In the genomic region with DNA sequence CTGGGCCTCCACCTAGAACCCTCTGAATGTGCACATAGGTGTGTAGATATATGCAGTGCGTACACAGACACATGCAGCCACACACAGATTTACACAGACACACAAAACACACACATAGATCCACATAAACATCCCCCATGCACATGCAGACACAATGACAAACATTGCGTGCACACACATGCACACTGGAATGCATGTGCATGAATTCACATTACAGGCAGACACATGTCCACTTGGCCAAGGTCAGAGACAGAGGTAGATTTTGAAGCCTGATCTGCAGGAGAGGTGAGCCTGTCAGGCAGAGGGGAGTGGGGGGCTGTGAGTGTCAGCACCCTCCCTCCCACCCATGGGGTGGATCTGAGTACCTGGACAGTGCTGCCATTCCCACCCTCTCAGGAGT, we compare ENCODE assay signal across 30 cellular contexts.
"Had no signal": no experiment of that assay in that cellular context is flagged by ENCODE, and none has a peak within 500 bp of the region (broad histone marks: within the 10 kb centered on the region; RNA-seq: fewer than 3 reads in every experiment).

No MANE protein-coding gene starts in this region.

- H3K27ac Mint-ChIP-seq: activated B cell treated with CpG ODN at 0.5 μM for 24 hours; activated CD4-positive, alpha-beta memory T cell treated with anti-CD3 and anti-CD28 coated beads for 36 hours; activated CD8-positive, alpha-beta memory T cell treated with anti-CD3 and anti-CD28 coated beads, Interleukin-2, amount 10 ng/mL, durations not matched to agents 7 days and 5 days; activated CD8-positive, alpha-beta T cell treated with anti-CD3 and anti-CD28 coated beads, Interleukin-2, amount 10 ng/mL, durations not matched to agents 7 days and 5 days; activated naive CD4-positive, alpha-beta T cell treated with anti-CD3 and anti-CD28 coated beads, Interleukin-2, amount 10 ng/mL, durations not matched to agents 7 days and 5 days; activated naive CD8-positive, alpha-beta T cell treated with anti-CD3 and anti-CD28 coated beads, Interleukin-2, amount 10 ng/mL, durations not matched to agents 7 days and 5 days; brain; effector memory CD8-positive, alpha-beta T cell; T-helper 17 cell; T-helper 2 cell treated with Interferon-gamma antibody and Interleukin-4, amounts not matched to agents 5 μg/mL and 100 μg/mL, for 36 hours had no signal

- H3K27ac ChIP-seq: ascending aorta, breast epithelium, esophagus muscularis mucosa, gastroesophageal sphincter, WERI-Rb-1 had no signal

- H3K9me3 Mint-ChIP-seq: activated B cell treated with CpG ODN at 0.5 μM for 24 hours; activated CD4-positive, alpha-beta memory T cell treated with anti-CD3 and anti-CD28 coated beads for 36 hours; activated naive CD4-positive, alpha-beta T cell treated with anti-CD3 and anti-CD28 coated beads, Interleukin-2, amount 10 ng/mL, durations not matched to agents 7 days and 5 days; activated naive CD4-positive, alpha-beta T cell treated with anti-CD3 and anti-CD28 coated beads, Interleukin-2, amount 50 U/mL, for 72 hours; activated naive CD8-positive, alpha-beta T cell treated with anti-CD3 and anti-CD28 coated beads, Interleukin-2, amount 10 ng/mL, durations not matched to agents 7 days and 5 days; central memory CD8-positive, alpha-beta T cell; effector memory CD8-positive, alpha-beta T cell; T-helper 2 cell treated with Interferon-gamma antibody and Interleukin-4, amounts not matched to agents 5 μg/mL and 100 μg/mL, for 36 hours had no signal

- FAIRE-seq: endothelial cell of umbilical vein had no signal

- H3K36me3 Mint-ChIP-seq: activated CD4-positive, alpha-beta memory T cell treated with anti-CD3 and anti-CD28 coated beads for 36 hours; activated CD8-positive, alpha-beta memory T cell treated with anti-CD3 and anti-CD28 coated beads, Interleukin-2, amount 10 ng/mL, durations not matched to agents 7 days and 5 days; activated naive CD4-positive, alpha-beta T cell treated with anti-CD3 and anti-CD28 coated beads, Interleukin-2, amount 10 ng/mL, durations not matched to agents 7 days and 5 days; activated naive CD4-positive, alpha-beta T cell treated with anti-CD3 and anti-CD28 coated beads, Interleukin-2, amount 50 U/mL, for 72 hours; activated naive CD8-positive, alpha-beta T cell treated with anti-CD3 and anti-CD28 coated beads, Interleukin-2, amount 10 ng/mL, durations not matched to agents 7 days and 5 days; brain had no signal

- H3K4me3 ChIP-seq: ascending aorta, breast epithelium, esophagus muscularis mucosa, gastroesophageal sphincter had no signal

- H3K36me3 ChIP-seq: ascending aorta, breast epithelium, esophagus muscularis mucosa, gastroesophageal sphincter, WERI-Rb-1 had no signal

- H3K4me3 Mint-ChIP-seq: activated B cell treated with CpG ODN at 0.5 μM for 24 hours; activated CD4-positive, alpha-beta memory T cell treated with anti-CD3 and anti-CD28 coated beads for 36 hours; activated CD8-positive, alpha-beta memory T cell treated with anti-CD3 and anti-CD28 coated beads, Interleukin-2, amount 10 ng/mL, durations not matched to agents 7 days and 5 days; activated CD8-positive, alpha-beta T cell treated with anti-CD3 and anti-CD28 coated beads, Interleukin-2, amount 10 ng/mL, durations not matched to agents 7 days and 5 days; activated naive CD4-positive, alpha-beta T cell treated with anti-CD3 and anti-CD28 coated beads, Interleukin-2, amount 10 ng/mL, durations not matched to agents 7 days and 5 days; activated naive CD8-positive, alpha-beta T cell treated with anti-CD3 and anti-CD28 coated beads, Interleukin-2, amount 10 ng/mL, durations not matched to agents 7 days and 5 days; brain; central memory CD8-positive, alpha-beta T cell; effector memory CD8-positive, alpha-beta T cell; T-helper 17 cell; T-helper 2 cell treated with Interferon-gamma antibody and Interleukin-4, amounts not matched to agents 5 μg/mL and 100 μg/mL, for 36 hours had no signal

- H3K4me1 Mint-ChIP-seq: activated B cell treated with CpG ODN at 0.5 μM for 24 hours; activated CD8-positive, alpha-beta memory T cell treated with anti-CD3 and anti-CD28 coated beads, Interleukin-2, amount 10 ng/mL, durations not matched to agents 7 days and 5 days; activated naive CD4-positive, alpha-beta T cell treated with anti-CD3 and anti-CD28 coated beads, Interleukin-2, amount 10 ng/mL, durations not matched to agents 7 days and 5 days; activated naive CD8-positive, alpha-beta T cell treated with anti-CD3 and anti-CD28 coated beads, Interleukin-2, amount 10 ng/mL, durations not matched to agents 7 days and 5 days; central memory CD8-positive, alpha-beta T cell; T-helper 17 cell had no signal

- H3K9me3 ChIP-seq: ascending aorta, breast epithelium, esophagus muscularis mucosa, gastroesophageal sphincter had no signal

- ATAC-seq: activated CD4-positive, CD25-positive, alpha-beta regulatory T cell treated with anti-CD3 and anti-CD28 coated beads, Interleukin-2, amount 50 U/mL, for 24 hours; activated CD8-positive, alpha-beta memory T cell treated with anti-CD3 and anti-CD28 coated beads, Interleukin-2, amount 10 ng/mL, durations not matched to agents 7 days and 5 days; activated CD8-positive, alpha-beta T cell treated with anti-CD3 and anti-CD28 coated beads, Interleukin-2, amount 10 ng/mL, durations not matched to agents 7 days and 5 days; activated naive CD4-positive, alpha-beta T cell treated with anti-CD3 and anti-CD28 coated beads, Interleukin-2, amount 50 U/mL, for 72 hours; effector memory CD8-positive, alpha-beta T cell; gastroesophageal sphincter; T-helper 17 cell had no signal

- H3K4me1 ChIP-seq: ascending aorta, breast epithelium, esophagus muscularis mucosa, gastroesophageal sphincter had no signal

- DNase-seq: activated B cell treated with CpG ODN at 0.5 μM for 24 hours; activated CD4-positive, alpha-beta memory T cell treated with anti-CD3 and anti-CD28 coated beads for 36 hours; activated CD4-positive, alpha-beta T cell treated with anti-CD3 and anti-CD28 coated beads for 48 hours; activated CD8-positive, alpha-beta memory T cell treated with anti-CD3 and anti-CD28 coated beads, Interleukin-2, amount 10 ng/mL, durations not matched to agents 7 days and 5 days; activated CD8-positive, alpha-beta memory T cell treated with anti-CD3 and anti-CD28 coated beads, Interleukin-2, amount 50 U/mL, for 4 hours; activated CD8-positive, alpha-beta T cell treated with anti-CD3 and anti-CD28 coated beads, Interleukin-2, amount 10 ng/mL, durations not matched to agents 7 days and 5 days; activated gamma-delta T cell; activated naive CD4-positive, alpha-beta T cell; activated naive CD4-positive, alpha-beta T cell treated with anti-CD3 and anti-CD28 coated beads, Interleukin-2, amount 10 ng/mL, durations not matched to agents 7 days and 5 days; activated naive CD8-positive, alpha-beta T cell treated with anti-CD3 and anti-CD28 coated beads, Interleukin-2, amount 10 ng/mL, durations not matched to agents 7 days and 5 days; activated T-cell treated with anti-CD3 and anti-CD28 coated beads, Interleukin-2, amount 50 U/mL, for 1 hour; activated T-cell treated with anti-CD3 and anti-CD28 coated beads, Interleukin-2, amount 50 U/mL, for 48 hours; cortex of kidney; effector CD4-positive, alpha-beta T cell; effector memory CD8-positive, alpha-beta T cell; foreskin melanocyte; T-helper 1 cell; T-helper 17 cell; T1000; WERI-Rb-1 had no signal

- H3K27me3 ChIP-seq: ascending aorta had no signal
